8 cellular contexts compared by ENCODE assay signal in genomic region chr19:43784251-43784980, GRCh38. TPM values are rescaled to one million over a fixed set of nuclear protein-coding genes. Genes with fewer than 3 reads are reported as not detected.
A peak's percentile ranks its signal among the peaks of the same experiment; 100 is the strongest.
DNase-seq lines count a peak whose midpoint lies in the region; ATAC-seq and TF ChIP-seq lines count a peak whose summit lies in the region.

No MANE protein-coding gene starts in this region.

- intact Hi-C loops in left colon (cut with DNase I, micrococcal nuclease) (no loop called here), transverse colon (cut with DNase I; ENCODE audit: low total_unique reads) (loop anchor here (5.0 kb wide), 1 partner anchor 37 kb away; no protein-coding TSS in a partner anchor)

- in situ Hi-C loops in transverse colon (cut with MboI; ENCODE audit: low pct_ligation_motif_present in 1 of 4, low pct_unique_long_range_greater_than_20kb in 1 of 4, low sequenced_read_pairs in 3 of 4) = no loop called here

- H3K9me3 Mint-ChIP-seq in activated naive CD8-positive, alpha-beta T cell treated with anti-CD3 and anti-CD28 coated beads for 36 hours = no peaks in the 10 kb centered on the region

- H3K9me3 ChIP-seq in RWPE2 (ENCODE audit: severe bottlenecking) (no peaks in the 10 kb centered on the region), transverse colon (no peaks in the 10 kb centered on the region)

- no peak for TF ChIP-seq EP300 in transverse colon (IDR thresholded peaks at IDR 0.05; ENCODE audit: low read depth)

- WGBS in transverse colon (ENCODE audit: low coverage in 1 of 2), 2 donors = 35 to 56% methylated on average over 2 to 4 of the region's 4 CpGs

- no peak for TF ChIP-seq POLR2A in transverse colon (IDR thresholded peaks at IDR 0.05)

- H3K36me3 ChIP-seq in RWPE2 (ENCODE audit: low read depth) (no peaks in the 10 kb centered on the region), transverse colon (no peaks in the 10 kb centered on the region)

- TF ChIP-seq CTCF in RWPE2 (IDR thresholded peaks at IDR 0.05; ENCODE audit: poor library complexity, severe bottlenecking) (no peak), transverse colon (IDR thresholded peaks at IDR 0.05) (no peak)

- peaks cover 35% of the 10 kb centered on the region for H3K4me1 Mint-ChIP-seq in activated naive CD8-positive, alpha-beta T cell treated with anti-CD3 and anti-CD28 coated beads for 36 hours

- ATAC-seq in RWPE2 (ENCODE audit: low read depth) (peak; percentile 82), left colon (peak; percentile 25), HG02571 (IDR thresholded peaks at IDR 0.05; ENCODE audit: unreplicated experiment) (no peak), GM21423 (IDR thresholded peaks at IDR 0.05; ENCODE audit: unreplicated experiment) (no peak)

- peak overlapping the region; percentile 84 for H3K27ac Mint-ChIP-seq in activated naive CD8-positive, alpha-beta T cell treated with anti-CD3 and anti-CD28 coated beads for 36 hours

- peak overlapping the region; percentile 66 for H3K4me3 Mint-ChIP-seq in activated naive CD8-positive, alpha-beta T cell treated with anti-CD3 and anti-CD28 coated beads for 36 hours

- H3K4me3 ChIP-seq in RWPE2 (ENCODE audit: severe bottlenecking) (no peak overlapping the region), transverse colon (no peak overlapping the region)

- peak overlapping the region; percentile 90 for H3K27ac ChIP-seq in RWPE2 (ENCODE audit: poor library complexity, severe bottlenecking)
- peak overlapping the region; percentile 44 to 67 (median 50) for H3K27ac ChIP-seq in transverse colon

- H3K27me3 ChIP-seq in RWPE2 (ENCODE audit: insufficient read depth, poor library complexity, severe bottlenecking) (no peaks in the 10 kb centered on the region), transverse colon (no peaks in the 10 kb centered on the region)

- no peaks in the 10 kb centered on the region for H3K27me3 Mint-ChIP-seq in activated naive CD8-positive, alpha-beta T cell treated with anti-CD3 and anti-CD28 coated beads for 36 hours

- H3K36me3 Mint-ChIP-seq in activated naive CD8-positive, alpha-beta T cell treated with anti-CD3 and anti-CD28 coated beads for 36 hours = peaks cover 6% of the 10 kb centered on the region

- H3K4me1 ChIP-seq in RWPE2 (ENCODE audit: insufficient read depth, poor library complexity, severe bottlenecking) (peaks cover 27% of the 10 kb centered on the region), transverse colon (peaks cover 14 to 43% (median 30%) of the 10 kb centered on the region in 4 donors)

- DNase-seq in H4 (ENCODE audit: low spot score) (peak; percentile 83), RWPE2 (ENCODE audit: low spot score) (peak; percentile 89), left colon (peak; percentile 58 to 78), transverse colon (peak; percentile 79), occipital lobe (lab: John Stamatoyannopoulos, UW) (no peak)
- peak; percentile 75 for DNase-seq in activated naive CD8-positive, alpha-beta T cell treated with anti-CD3 and anti-CD28 coated beads for 36 hours

RNA-seq across cellular contexts. Expression of gene KCNN4, which starts 3.6 kb away (rescaled TPM):
- total RNA-seq in H4 (2014; rRNA removed; shearing (Covaris generic)) = 1.2 and 3.1 TPM in 2 replicates
- 10 to 100 TPM; 38.9 to 41.5 TPM for total RNA-seq in activated naive CD8-positive, alpha-beta T cell treated with anti-CD3 and anti-CD28 coated beads for 36 hours
- total RNA-seq in left colon = 10 to 100 TPM; 21.2 to 45.6 TPM
- 10 to 100 TPM in 3 of 4 donors, not detected in 1; 26.5 to 72.2 (median 37.4) TPM for total RNA-seq in transverse colon
- total RNA-seq in occipital lobe = 0.16 TPM

RNA-seq across cellular contexts. Expression of gene LYPD5, which starts 17.8 kb away (rescaled TPM):
- 0.66 TPM in 1 of 2 replicates, not detected in the other for total RNA-seq in H4 (2014; rRNA removed; shearing (Covaris generic))
- 1 to 10 TPM; 1.6 TPM for total RNA-seq in activated naive CD8-positive, alpha-beta T cell treated with anti-CD3 and anti-CD28 coated beads for 36 hours
- total RNA-seq in left colon (1 to 10 TPM in 1 of 2 donors, under 1 TPM in 1; 0.70 to 3.5 TPM), transverse colon (1 to 10 TPM in 3 of 4 donors, not detected in 1; 2.1 to 5.2 (median 2.6) TPM), occipital lobe (1.6 TPM)

RNA-seq across cellular contexts. Expression of gene SMG9, which starts 29.7 kb away (rescaled TPM):
- total RNA-seq in H4 (2014; rRNA removed; shearing (Covaris generic)) = 7.9 and 14.9 TPM in 2 replicates
- 10 to 100 TPM; 55.7 to 58.1 TPM for total RNA-seq in activated naive CD8-positive, alpha-beta T cell treated with anti-CD3 and anti-CD28 coated beads for 36 hours
- 10 to 100 TPM; 25.4 to 40.3 TPM for total RNA-seq in left colon
- 10 to 100 TPM in 3 of 4 donors, 1 to 10 TPM in 1; 4.1 to 68.7 (median 13.8) TPM for total RNA-seq in transverse colon
- total RNA-seq in occipital lobe = 6.4 TPM

RNA-seq across cellular contexts. Expression of gene ZNF283, which starts 42.7 kb away (rescaled TPM):
- total RNA-seq in H4 (2014; rRNA removed; shearing (Covaris generic)) = 6.7 and 10.6 TPM in 2 replicates
- 1 to 10 TPM; 5.6 to 7.2 TPM for total RNA-seq in activated naive CD8-positive, alpha-beta T cell treated with anti-CD3 and anti-CD28 coated beads for 36 hours
- total RNA-seq in left colon (10 to 100 TPM in 1 of 2 donors, 1 to 10 TPM in 1; 8.1 to 11.5 TPM), transverse colon (100 to 1,000 TPM in 1 of 4 donors, 10 to 100 TPM in 3; 10.9 to 168 (median 17.8) TPM), occipital lobe (44.8 TPM)

Comparison
In these comparisons a context has a peak if more than half of its experiments do, and no peak if none do; other contexts are left out.
1. ATAC-seq: peak in RWPE2 (single experiment) and left colon (single experiment); none in HG02571 (single experiment) and GM21423 (single experiment).